Comparison of ENCODE assay signal across 8 cellular contexts in the genomic region with DNA sequence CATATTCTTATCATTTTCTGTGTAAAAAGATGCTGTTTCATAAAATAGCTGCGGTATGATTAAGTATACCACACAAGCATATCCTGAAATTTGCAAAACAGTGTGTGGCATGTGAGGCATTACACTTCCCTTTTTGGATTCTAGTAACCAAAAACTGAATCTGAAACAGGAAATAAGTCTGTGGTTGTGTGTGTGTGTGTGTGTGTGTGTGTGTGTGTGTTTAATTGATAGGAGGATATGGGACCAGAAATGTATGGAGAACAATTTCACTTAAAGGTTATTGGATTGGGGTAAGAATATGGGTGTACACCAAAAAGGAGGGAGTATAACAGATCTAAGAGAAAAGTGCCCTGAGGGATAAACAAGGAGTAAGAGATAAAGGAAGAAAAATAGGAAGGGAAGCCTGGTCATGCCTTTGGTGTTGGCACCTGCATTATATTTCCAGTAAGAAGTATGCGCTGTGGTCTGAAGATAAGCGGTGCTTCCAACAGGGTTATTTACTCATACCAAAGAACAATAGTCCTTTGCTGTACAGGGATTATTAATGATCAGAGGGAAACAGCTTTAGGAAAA.
DNase-seq lines count a peak whose midpoint lies in the region; FAIRE-seq and TF ChIP-seq lines count a peak whose summit lies in the region.

No MANE protein-coding gene starts in this region.

- H3K27ac ChIP-seq in brain microvascular endothelial cell (peak overlapping the region; percentile 54), muscle layer of duodenum (ENCODE audit: low read length) (peak overlapping the region; percentile 83)

- no peak for DNase-seq in GM18507 (ENCODE audit: extremely low spot score, insufficient read length, low read depth)
- peak; percentile 95 for DNase-seq in NCI-H526 treated with DMSO at 0.1 percent for 48 hours (lab: John Stamatoyannopoulos, UW)
- peak; percentile 71 for DNase-seq in brain microvascular endothelial cell
- no peak for DNase-seq in D341Med (ENCODE audit: low spot score)
- no peak for DNase-seq in NCI-H2081 treated with DMSO at 0.1 percent for 48 hours (lab: John Stamatoyannopoulos, UW)
- no peak for DNase-seq in H54 (ENCODE audit: insufficient read length, low spot score)
- no peak for DNase-seq in NCI-H2107 (lab: John Stamatoyannopoulos, UW)

- in situ Hi-C loops in brain microvascular endothelial cell (cut with HindIII; ENCODE audit: low pct_ligation_motif_present, low sequenced_read_pairs) = no loop called here

- no peak for TF ChIP-seq POLR2A in H54 (IDR thresholded peaks at IDR 0.05; ENCODE audit: low read depth, low read length)

- H3K4me3 ChIP-seq in brain microvascular endothelial cell (ENCODE audit: low read depth, low read length) = no peak overlapping the region
- peak overlapping the region in 1 of 2 donors; percentile 26 for H3K4me3 ChIP-seq in muscle layer of duodenum (ENCODE audit: low read depth in 1 of 2, low read length in 2 of 2)

- no peak for TF ChIP-seq CTCF in brain microvascular endothelial cell (IDR thresholded peaks at IDR 0.05; ENCODE audit: low read depth, low read length, missing control alignments)

- H3K36me3 ChIP-seq in brain microvascular endothelial cell (replicated peaks) (no peaks in the 10 kb centered on the region), muscle layer of duodenum (ENCODE audit: control insufficient read depth in 1 of 2, insufficient read depth in 2 of 2, low read length in 2 of 2) (peaks cover 0 to 9% of the 10 kb centered on the region in 2 donors)

- no peaks in the 10 kb centered on the region for H3K27me3 ChIP-seq in brain microvascular endothelial cell (replicated peaks)
- no peaks in the 10 kb centered on the region for H3K27me3 ChIP-seq in muscle layer of duodenum (ENCODE audit: low read depth, low read length)

- peaks cover 27 to 46% of the 10 kb centered on the region in 2 donors for H3K4me1 ChIP-seq in muscle layer of duodenum (ENCODE audit: control insufficient read depth in 1 of 2, insufficient read depth in 2 of 2, low read length in 2 of 2)

- no peaks in the 10 kb centered on the region for H3K9me3 ChIP-seq in muscle layer of duodenum (ENCODE audit: control insufficient read depth in 1 of 2, low read length in 2 of 2)

- FAIRE-seq in GM18507 (lab: Jason Lieb, UNC) (peak; percentile 82), H54 (lab: Jason Lieb, UNC) (no peak)

Comparison
In these comparisons a context has a peak if more than half of its experiments do, and no peak if none do; other contexts are left out.
1. DNase-seq: peak in NCI-H526 treated with DMSO at 0.1 percent for 48 hours (single experiment) and brain microvascular endothelial cell (single experiment); none in GM18507 (single experiment), D341Med (single experiment), NCI-H2081 treated with DMSO at 0.1 percent for 48 hours (single experiment), H54 (single experiment) and NCI-H2107 (single experiment).